ENCODE assay signal across 25 cellular contexts in the genomic region with DNA sequence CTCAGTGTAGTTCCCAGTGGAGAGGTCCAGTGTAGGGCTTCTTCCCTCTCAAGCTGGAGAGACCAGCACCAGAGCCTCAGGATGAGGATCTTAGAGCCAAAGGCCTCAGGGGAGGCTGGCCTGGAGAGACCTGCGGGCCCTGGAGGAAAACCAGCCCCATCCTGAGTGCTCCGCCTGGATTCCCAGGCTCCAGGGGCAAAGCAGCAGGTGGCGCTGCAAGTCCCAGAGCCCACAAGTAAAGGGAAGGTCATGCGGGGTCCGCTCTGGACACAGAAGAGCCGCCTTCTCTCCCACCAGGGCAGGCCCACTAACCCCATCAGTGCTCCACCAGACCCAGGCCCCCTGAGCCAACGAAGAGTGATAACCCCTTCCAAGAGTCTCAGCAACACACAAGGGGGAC. TPM values are rescaled to one million over a fixed set of nuclear protein-coding genes. Genes with fewer than 3 reads are reported as not detected.
DNase-seq lines count a peak whose midpoint lies in the region; ATAC-seq, FAIRE-seq and TF ChIP-seq lines count a peak whose summit lies in the region.
"Had no signal": no experiment of that assay in that cellular context is flagged by ENCODE, and none has a peak within 500 bp of the region (broad histone marks: within the 10 kb centered on the region; RNA-seq: fewer than 3 reads in every experiment).

No MANE protein-coding gene starts in this region.

- H4K20me1 ChIP-seq in IMR-90 (ENCODE audit: insufficient read depth, low read length) (no peaks in the 10 kb centered on the region), GM12878 (ENCODE audit: control insufficient read depth, insufficient read depth) (no peaks in the 10 kb centered on the region)

- H3K18ac ChIP-seq in IMR-90 (ENCODE audit: low read depth, low read length) = no peak overlapping the region

- H2BK5ac ChIP-seq in IMR-90 (ENCODE audit: low read depth, low read length, poor library complexity, severe bottlenecking) = no peak overlapping the region

- DNase-seq in IMR-90 (no peak), GM12878 (ENCODE audit: low read depth, low spot score) (no peak), iPS-NIHi7 (ENCODE audit: extremely low spot score) (peak; percentile 68)
- no peak for DNase-seq in stimulated activated CD4-positive, alpha-beta T cell treated with anti-CD3 and anti-CD28 coated beads, Interleukin-4, amount 100 ng/mL, for 1 hour
- DNase-seq: BE2C, DMS79, Karpas-422, MV-4-11, NCI-H1694, NCI-H2081, NCI-H2171, NCI-H345, NCI-H524 treated with DMSO at 0.1 percent for 48 hours, RPMI8226, SHP77 treated with DMSO at 0.1 percent for 48 hours, SK-N-SH had no signal

- H4K91ac ChIP-seq in IMR-90 (ENCODE audit: insufficient read depth, low read depth, low read length) = no peak overlapping the region

- intact Hi-C loops in IMR-90 (cut with micrococcal nuclease) (no loop called here), GM12878 (cut with micrococcal nuclease; ENCODE audit: unreplicated experiment) (no loop called here)

- H2BK20ac ChIP-seq in IMR-90 (ENCODE audit: low read depth, low read length) = no peak overlapping the region

- H3K4ac ChIP-seq in IMR-90 (ENCODE audit: low read depth, low read length) = no peak overlapping the region

- no peak overlapping the region for H2AK9ac ChIP-seq in IMR-90 (replicated peaks; ENCODE audit: low read depth, low read length, poor library complexity)

- POLR2A ChIA-PET in IMR-90 (lab: Charles Lee; ENCODE audit: unreplicated experiment) = no interaction called here
- POLR2A ChIA-PET in GM12878 (lab: Charles Lee) = no interaction called here

- TF ChIP-seq CTCF in GM12872 (IDR thresholded peaks at IDR 0.05; ENCODE audit: insufficient read depth, low read depth, low read length) (peak; percentile 9; the same call in 1 of the 3 replicates), IMR-90 (conservative IDR thresholded peaks at IDR 0.05; ENCODE audit: low read depth, low read length) (no peak), GM12878 (IDR thresholded peaks at IDR 0.05 in 2 of 3, conservative IDR thresholded peaks at IDR 0.05 in 1 of 3; ENCODE audit: control insufficient read depth in 2 of 3, extremely low read depth in 1 of 3, insufficient read depth in 1 of 3, low read depth in 3 of 3, low read length in 3 of 3) (0 out of 6 replicates have a peak, but pooled peaks of 1 of the 3 experiments have one; percentile 3)

- H3K79me2 ChIP-seq in GM12878 (ENCODE audit: control insufficient read depth, insufficient read depth, low read length) = no peaks in the 10 kb centered on the region

- BruUV-seq in IMR-90 (replicated peaks; lab: Mats Ljungman, UMichigan) (no TSS peak), GM12878 (replicated peaks; lab: Mats Ljungman, UMichigan) (no TSS peak)

- no peak overlapping the region for H4K5ac ChIP-seq in IMR-90 (ENCODE audit: low read depth, low read length)

- no peak overlapping the region for H3K27ac ChIP-seq in IMR-90 (ENCODE audit: insufficient read depth, low read length)
- H3K27ac ChIP-seq in GM12878 (ENCODE audit: control insufficient read depth, insufficient read depth) = no peak overlapping the region
- H3K27ac ChIP-seq: A549 had no signal

- H3K9me3 ChIP-seq in IMR-90 (ENCODE audit: control insufficient read depth, insufficient read depth, low read length) (no peaks in the 10 kb centered on the region; the same call in 1 of the 2 replicates), GM12878 (replicated peaks; ENCODE audit: control insufficient read depth, insufficient read depth, low read length) (no peaks in the 10 kb centered on the region)
- H3K9me3 ChIP-seq: A549, BE2C, SK-N-SH had no signal

- no peak overlapping the region for H3K56ac ChIP-seq in IMR-90 (ENCODE audit: extremely low read depth, insufficient read depth, low read length)

- SMC1A ChIA-PET in GM12878 (lab: Charles Lee; ENCODE audit: uncharacterized antibody, unreplicated experiment) = no interaction called here

- no peak overlapping the region for H3K4me3 ChIP-seq in IMR-90 (ENCODE audit: insufficient read depth, low read depth, low read length)
- H3K4me3 ChIP-seq in GM12878 = no peak overlapping the region
- H3K4me3 ChIP-seq: A549 had no signal

- whole genome bisulfite sequencing in IMR-90 (ENCODE audit: extremely low coverage in 2 of 2, insufficient read length in 1 of 2), 2 experiments = no CpG with 5 or more reads among the region's 7 CpGs
- 37% methylated on average over 7 of the region's 7 CpGs for WGBS in GM12878 (ENCODE audit: insufficient coverage, insufficient replicate concordance, low lambda C conversion rate, missing lambda C conversion rate)

- H2BK120ac ChIP-seq in IMR-90 (ENCODE audit: low read depth, low read length) = no peak overlapping the region

- no peak for TF ChIP-seq EP300 in GM12878 (IDR thresholded peaks at IDR 0.05; ENCODE audit: borderline replicate concordance in 1 of 2, control insufficient read depth in 1 of 2, low read depth in 2 of 2, low read length in 2 of 2)

- H3K4me1 ChIP-seq in IMR-90 (ENCODE audit: control insufficient read depth, insufficient read depth, low read length) = 0 out of 2 replicates have a peak, but pooled peaks cover 1% of the 10 kb centered on the region
- H3K4me1 ChIP-seq in GM12878 (ENCODE audit: control insufficient read depth, insufficient read depth, low read length) = no peaks in the 10 kb centered on the region
- H3K4me1 ChIP-seq: A549, BE2C had no signal

- TF ChIP-seq RAD21 in IMR-90 (IDR thresholded peaks at IDR 0.05; ENCODE audit: low read length) (no peak), GM12878 (IDR thresholded peaks at IDR 0.05; ENCODE audit: insufficient read depth, low read depth, low read length) (no peak)

- in situ Hi-C loops in IMR-90 (cut with MboI; ENCODE audit: low sequenced_read_pairs) = no loop called here
- in situ Hi-C loops in GM12878 (cut with MboI) = no loop called here

- H3K27me3 ChIP-seq in IMR-90 (ENCODE audit: control insufficient read depth, insufficient read depth, low read length) (no peaks in the 10 kb centered on the region), GM12878 (replicated peaks in 1 of 2; ENCODE audit: control insufficient read depth in 2 of 2, insufficient read depth in 2 of 2, low read length in 1 of 2) (no peaks in the 10 kb centered on the region)
- H3K27me3 ChIP-seq: BE2C had no signal

- H3K36me3 ChIP-seq in IMR-90 (ENCODE audit: control insufficient read depth, insufficient read depth, low read length) (no peaks in the 10 kb centered on the region), GM12878 (ENCODE audit: control insufficient read depth in 2 of 2, insufficient read depth in 2 of 2, low read length in 1 of 2) (no peaks in the 10 kb centered on the region)
- H3K36me3 ChIP-seq: BE2C had no signal

- H3K14ac ChIP-seq in IMR-90 (replicated peaks; ENCODE audit: low read depth, low read length) = no peak overlapping the region

- H2AK5ac ChIP-seq in IMR-90 (ENCODE audit: low read depth, low read length) = no peak overlapping the region

- no peak overlapping the region for H2BK15ac ChIP-seq in IMR-90 (ENCODE audit: low read depth, low read length)

- RAD21 ChIA-PET in GM12878 (lab: Charles Lee; ENCODE audit: unreplicated experiment) = no interaction called here

- no peak overlapping the region for H3K4me2 ChIP-seq in IMR-90 (ENCODE audit: low read depth, low read length)
- H3K4me2 ChIP-seq in GM12878 (ENCODE audit: control insufficient read depth, insufficient read depth) = no peak overlapping the region
- H3K4me2 ChIP-seq: A549, SK-N-SH had no signal

- FAIRE-seq in GM12878 (lab: Jason Lieb, UNC) = no peak
- FAIRE-seq: A549, GM12892, GM18507, H54, HTR-8/SVneo had no signal

- no peak for ATAC-seq in IMR-90 (ENCODE audit: low read depth)
- no peak for ATAC-seq in GM12878
- no peak for ATAC-seq in HG03108 (IDR thresholded peaks at IDR 0.05; ENCODE audit: unreplicated experiment)
- no peak for ATAC-seq in GM21723 (IDR thresholded peaks at IDR 0.05; ENCODE audit: unreplicated experiment)
- ATAC-seq: A549 had no signal

- no peaks in the 10 kb centered on the region for H3K9me1 ChIP-seq in IMR-90 (ENCODE audit: insufficient read depth, low read length)

- H4K8ac ChIP-seq in IMR-90 (ENCODE audit: low read depth in 2 of 2, low read length in 2 of 2) = no peak overlapping the region

- H3K9ac ChIP-seq in IMR-90 (ENCODE audit: low read depth, low read length) = no peak overlapping the region
- no peak overlapping the region for H3K9ac ChIP-seq in GM12878 (ENCODE audit: control insufficient read depth, insufficient read depth, low read length)
- H3K9ac ChIP-seq: SK-N-SH had no signal

- TF ChIP-seq POLR2A in IMR-90 (IDR thresholded peaks at IDR 0.05; ENCODE audit: low read depth, low read length) (no peak), GM12878 (IDR thresholded peaks at IDR 0.05; ENCODE audit: low read depth, low read length) (no peak)

- H3K23ac ChIP-seq in IMR-90 (ENCODE audit: low read depth, low read length) = no peak overlapping the region

- dilution Hi-C loops in IMR-90 (cut with HindIII; ENCODE audit: low sequenced_read_pairs, unreplicated experiment) = no loop called here

- H3K79me1 ChIP-seq in IMR-90 (ENCODE audit: low read depth in 1 of 2, low read length in 2 of 2) = no peaks in the 10 kb centered on the region

- H2AFZ ChIP-seq in IMR-90 (replicated peaks; ENCODE audit: low read length, poor library complexity) = peak overlapping the region; percentile 43
- H2AFZ ChIP-seq in GM12878 (ENCODE audit: control insufficient read depth, low read depth, low read length) = no peak overlapping the region

- CTCF ChIA-PET in IMR-90 (lab: Yijun Ruan, JAX) = no interaction called here
- CTCF ChIA-PET in GM12878 (lab: Yijun Ruan, JAX) = no interaction called here

RNA-seq across cellular contexts. Expression of a gene that starts 22.7 kb away (rescaled TPM):
- total RNA-seq in IMR-90 (2012; rRNA removed) = 0.18 and 0.28 TPM in 2 replicates
- 0.36 and 0.37 TPM in 2 replicates for polyA plus RNA-seq in IMR-90 (2012; rRNA removed)
- 0.12 and 0.16 TPM in 2 replicates for polyA plus RNA-seq in IMR-90 (2012; cell fraction: cytosol; rRNA removed)
- polyA plus RNA-seq in IMR-90 (2012; cell fraction: nucleus; rRNA removed; ENCODE audit: low replicate concordance) = 0.09 and 0.13 TPM in 2 replicates
- total RNA-seq in GM12878 (2013; cell fraction: nucleolus; rRNA removed) = not detected in 2 replicates
- total RNA-seq in GM12878 (2014; rRNA removed) = not detected in 2 replicates
- total RNA-seq in GM12878 (2014; rRNA removed; fragmentation: Illumina TruSeq; extraction: Trizol) = not detected in 2 replicates
- 0.03 TPM in 1 of 2 replicates, not detected in the other for total RNA-seq in GM12878 (2021)
- not detected for polyA plus RNA-seq in GM12878 (2011; ENCODE audit: low read depth)
- polyA plus RNA-seq in GM12878 (2011; rRNA removed) = not detected in 2 replicates
- not detected in 2 replicates for polyA plus RNA-seq in GM12878 (2011; cell fraction: cytosol; rRNA removed)
- 0.01 TPM in 1 of 2 replicates, not detected in the other for polyA plus RNA-seq in GM12878 (2011; cell fraction: nucleus; rRNA removed)
- polyA plus RNA-seq in GM12878 (2012) = not detected in 2 replicates
- not detected in 2 replicates for polyA plus RNA-seq in GM12878 (2014; fragmentation: Illumina TruSeq; extraction: Trizol)
- not detected for polyA plus RNA-seq in GM12878 (2014; fragmentation: Nextera tagmentation; extraction: Ambion mirVana)
- not detected in 2 replicates for polyA plus RNA-seq in GM12878 (2014; rRNA removed)
- not detected for polyA plus RNA-seq in GM12878 (2016; fragmentation: Nextera tagmentation; extraction: Ambion mirVana)
- polyA minus RNA-seq in GM12878 (2011; rRNA and poly(A)+ RNA removed) = not detected in 2 replicates
- not detected in 2 replicates for polyA minus RNA-seq in GM12878 (2011; cell fraction: cytosol; rRNA and poly(A)+ RNA removed)
- polyA minus RNA-seq in GM12878 (2011; cell fraction: nucleus; rRNA and poly(A)+ RNA removed) = not detected in 2 replicates
- polyA plus RNA-seq: IgD-negative memory B cell had no signal
